14 cellular contexts compared by ENCODE assay signal in the genomic region with DNA sequence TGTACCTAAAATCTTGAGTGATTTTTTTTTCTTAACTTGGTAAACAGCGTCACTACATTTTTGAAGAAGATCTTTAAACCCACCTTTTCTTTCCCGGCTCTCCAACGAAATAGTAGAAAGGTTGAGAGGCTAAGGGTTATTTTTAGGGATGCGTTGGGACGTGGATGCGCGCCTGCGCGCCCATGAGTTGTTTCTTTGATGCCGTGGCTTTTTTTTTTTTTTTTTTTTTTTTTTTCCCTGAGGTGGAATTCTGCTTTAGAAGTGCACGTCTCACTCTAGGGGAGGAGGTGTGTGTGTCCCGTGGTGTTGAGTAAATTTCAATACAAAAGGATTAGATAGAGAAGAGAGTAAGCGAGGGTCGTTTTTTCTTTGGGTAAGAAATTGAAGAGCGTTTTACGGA. TPM values are rescaled to one million over a fixed set of nuclear protein-coding genes. Genes with fewer than 3 reads are reported as not detected.
DNase-seq lines count a peak whose midpoint lies in the region; ATAC-seq and TF ChIP-seq lines count a peak whose summit lies in the region.
"Had no signal": no experiment of that assay in that cellular context is flagged by ENCODE, and none has a peak within 500 bp of the region (broad histone marks: within the 10 kb centered on the region; RNA-seq: fewer than 3 reads in every experiment).

No MANE protein-coding gene starts in this region.

- peak overlapping the region; percentile 80; the same call in 1 of the 2 replicates for H2AFZ ChIP-seq in GM23338

- peak overlapping the region; percentile 59; the same call in 1 of the 2 replicates for H3K27ac Mint-ChIP-seq in GM23338
- no peak overlapping the region for H3K27ac Mint-ChIP-seq in immature natural killer cell

- H3K4me1 ChIP-seq in GM23338 (ENCODE audit: insufficient read depth): peaks cover 56% of the 10 kb centered on the region
- peaks cover 7 to 50% (median 40%) of the 10 kb centered on the region in 6 donors for H3K4me1 ChIP-seq in spleen
- H3K4me1 ChIP-seq: foreskin keratinocyte had no signal

- peaks cover 43% of the 10 kb centered on the region for H3K4me1 Mint-ChIP-seq in GM23338
- peaks cover 18 to 33% of the 10 kb centered on the region in 2 donors for H3K4me1 Mint-ChIP-seq in immature natural killer cell

- H3K9ac ChIP-seq in SK-N-MC (ENCODE audit: insufficient read length): no peak overlapping the region

- DNase-seq in COR-L47 (lab: John Stamatoyannopoulos, UW): peak; percentile 27
- DNase-seq in GM23338 (ENCODE audit: low spot score): peak; percentile 67
- no peak for DNase-seq in SK-N-MC (ENCODE audit: low read depth, low spot score)
- no peak for DNase-seq in immature natural killer cell
- no peak for DNase-seq in NCI-H1105 (lab: John Stamatoyannopoulos, UW)
- DNase-seq in spleen: no peak
- DNase-seq: activated CD4-positive, alpha-beta T cell treated with anti-CD3 and anti-CD28 coated beads for 1 hour; foreskin keratinocyte; NCI-H2171 treated with DMSO at 0.1 percent for 48 hours; stimulated activated CD4-positive, alpha-beta T cell treated with anti-CD3 and anti-CD28 coated beads, Interleukin-2, amount 100 ng/mL, for 24 hours had no signal

- TF ChIP-seq CTCF in GM23338 (conservative IDR thresholded peaks at IDR 0.05; ENCODE audit: low read depth in 2 of 2): no peak
- TF ChIP-seq CTCF in spleen (IDR thresholded peaks at IDR 0.05 in 8 of 11, conservative IDR thresholded peaks at IDR 0.05 in 3 of 11): no peak

- H3K9me2 ChIP-seq in GM23338 (ENCODE audit: insufficient read depth): no peaks in the 10 kb centered on the region

- H3K9me3 ChIP-seq in SK-N-MC (ENCODE audit: low read depth, low read length): no peaks in the 10 kb centered on the region
- H3K9me3 ChIP-seq in spleen: peaks cover 0 to 18% (median 0%) of the 10 kb centered on the region in 8 donors

- peaks cover 15% of the 10 kb centered on the region for H3F3A ChIP-seq in GM23338 (replicated peaks; ENCODE audit: low read depth)

- 9 to 18% (median 16%) methylated on average over 16 of the region's 16 CpGs for WGBS in spleen, 5 donors

- intact Hi-C loops in spleen (cut with DNase I; ENCODE audit: low total_unique reads): no loop called here

- no peak for ATAC-seq in GM23338
- no peak for ATAC-seq in GM19023 (IDR thresholded peaks at IDR 0.05; ENCODE audit: unreplicated experiment)

- peak overlapping the region; percentile 52; the same call in 1 of the 2 replicates for H3K27ac ChIP-seq in GM23338 (ENCODE audit: low read depth)
- H3K27ac ChIP-seq in SK-N-MC: no peak overlapping the region
- H3K27ac ChIP-seq in spleen: no peak overlapping the region
- H3K27ac ChIP-seq: foreskin keratinocyte had no signal

- no peaks in the 10 kb centered on the region for H4K20me1 ChIP-seq in GM23338 (replicated peaks; ENCODE audit: insufficient read depth)

- H3K4me3 Mint-ChIP-seq in GM23338 (peak overlapping the region; percentile 87), immature natural killer cell (peak overlapping the region in 3 of 5 donors; percentile 55 to 81 (median 73))

- H3K9me3 Mint-ChIP-seq in GM23338 (no peaks in the 10 kb centered on the region), immature natural killer cell (peaks cover 7 to 49% (median 24%) of the 10 kb centered on the region in 6 donors)

- peak overlapping the region; percentile 63 for H3K4me3 ChIP-seq in GM23338
- peak overlapping the region; percentile 75 for H3K4me3 ChIP-seq in SK-N-MC
- no peak overlapping the region for H3K4me3 ChIP-seq in spleen

- H3K27me3 ChIP-seq in GM23338 (ENCODE audit: insufficient read depth) (peaks cover 83% of the 10 kb centered on the region), spleen (replicated peaks in 1 of 7) (peaks cover 23 to 100% (median 99%) of the 10 kb centered on the region in 7 donors)

- H3K36me3 ChIP-seq in GM23338 (ENCODE audit: insufficient read depth): no peaks in the 10 kb centered on the region
- no peaks in the 10 kb centered on the region for H3K36me3 ChIP-seq in SK-N-MC (ENCODE audit: insufficient read depth, low read length)
- no peaks in the 10 kb centered on the region for H3K36me3 ChIP-seq in spleen

- peak overlapping the region; percentile 88 for H3K4me2 ChIP-seq in GM23338

- no peak for TF ChIP-seq POLR2A in spleen (IDR thresholded peaks at IDR 0.05)

- H3K36me3 Mint-ChIP-seq in GM23338 (ENCODE audit: low read depth): peaks cover 3% of the 10 kb centered on the region; the same call in 2 of the 3 replicates
- peaks cover 3 to 9% (median 6%) of the 10 kb centered on the region in 3 donors for H3K36me3 Mint-ChIP-seq in immature natural killer cell

- peaks cover 62% of the 10 kb centered on the region for H3K27me3 Mint-ChIP-seq in GM23338 (ENCODE audit: insufficient read depth, low read depth, poor library complexity)
- H3K27me3 Mint-ChIP-seq in immature natural killer cell (ENCODE audit: low read depth in 3 of 3): peaks cover 52 to 69% (median 63%) of the 10 kb centered on the region in 3 donors

- no peaks in the 10 kb centered on the region; the same call in 1 of the 2 replicates for H3K79me2 ChIP-seq in GM23338 (replicated peaks; ENCODE audit: insufficient read depth)

TF ChIP-seq in GM23338, 12 proteins besides CTCF, POLR2A, EP300 and RAD21:
- TF ChIP-seq STAT1 (IDR thresholded peaks at IDR 0.05; ENCODE audit: unreplicated experiment): no peak
- no peak for TF ChIP-seq EZH2phosphoT487 (IDR thresholded peaks at IDR 0.05; ENCODE audit: unreplicated experiment)
- no peak for TF ChIP-seq REST (IDR thresholded peaks at IDR 0.05; ENCODE audit: unreplicated experiment)
- no peak for TF ChIP-seq ZNF331 (CRISPR knock-in tag; IDR thresholded peaks at IDR 0.05; ENCODE audit: low read depth)
- TF ChIP-seq EZH2 (IDR thresholded peaks at IDR 0.05; ENCODE audit: low read depth, unreplicated experiment): no peak
- no peak for TF ChIP-seq NANOG (IDR thresholded peaks at IDR 0.05; ENCODE audit: borderline replicate concordance)
- no peak for TF ChIP-seq POLR2AphosphoS5 (IDR thresholded peaks at IDR 0.05; ENCODE audit: low read depth)
- no peak for TF ChIP-seq ZNF114 (CRISPR knock-in tag; IDR thresholded peaks at IDR 0.05)
- no peak for TF ChIP-seq CREB1 (CRISPR knock-in tag; IDR thresholded peaks at IDR 0.05; ENCODE audit: low read depth)
- no peak for TF ChIP-seq JUNB (IDR thresholded peaks at IDR 0.05; ENCODE audit: unreplicated experiment)

RNA-seq across cellular contexts. Expression of gene SP8, which starts 1.0 kb away (rescaled TPM):
- total RNA-seq in GM23338 (2014; rRNA removed; shearing (Covaris generic)): 4.4 and 6.7 TPM in 2 replicates
- polyA plus RNA-seq in GM23338 (2016; fragmentation: Nextera tagmentation; extraction: Ambion mirVana) (3.4 and 3.7 TPM in 2 replicates), immature natural killer cell (not detected), spleen (not detected)
- not detected for total RNA-seq in spleen
- total RNA-seq: dermis microvascular lymphatic vessel endothelial cell, foreskin keratinocyte, HepG2, liver had no signal
- polyA plus RNA-seq: foreskin keratinocyte, HepG2, liver had no signal

Comparison
In these comparisons a context has a peak if more than half of its experiments do, and no peak if none do; other contexts are left out.
1. DNase-seq: peak in COR-L47 (single experiment) and GM23338 (single experiment); none in SK-N-MC (single experiment), immature natural killer cell (0 of 3), NCI-H1105 (single experiment) and spleen (single experiment).
2. H3K4me3 ChIP-seq: peak in GM23338 (single experiment) and SK-N-MC (single experiment); none in spleen (0 of 8).